In genomic region chr4:184536070-184536880, GRCh38 we compare ENCODE assay signal across 9 cellular contexts.
DNase-seq lines count a peak whose midpoint lies in the region; ATAC-seq and TF ChIP-seq lines count a peak whose summit lies in the region.
"Had no signal": no experiment of that assay in that cellular context is flagged by ENCODE, and none has a peak within 500 bp of the region (broad histone marks: within the 10 kb centered on the region; RNA-seq: fewer than 3 reads in every experiment).

No MANE protein-coding gene starts in this region.

- intact Hi-C loops in spleen (cut with DNase I; ENCODE audit: low total_unique reads), result loop anchor here (5.0 to 10.0 kb wide), 3 partner anchors 61 to 269 kb away; partner anchors contain the start of gene IRF2

- H3K36me3 Mint-ChIP-seq in WTC11, result no peaks in the 10 kb centered on the region

- H3K9me3 ChIP-seq in HAP-1 (no peaks in the 10 kb centered on the region), spleen (no peaks in the 10 kb centered on the region)

- H3K36me3 ChIP-seq in HAP-1 (replicated peaks) (no peaks in the 10 kb centered on the region), spleen (no peaks in the 10 kb centered on the region)

- peak overlapping the region; percentile 91; the same call in 1 of the 2 replicates for H3K27ac Mint-ChIP-seq in WTC11

- peak overlapping the region; percentile 95 to 99 (median 98) for H3K27ac ChIP-seq in spleen

- peaks cover 18% of the 10 kb centered on the region for H3K4me1 Mint-ChIP-seq in WTC11

- H3K4me1 ChIP-seq in HAP-1, result peaks cover 6% of the 10 kb centered on the region; the same call in 1 of the 2 replicates
- H3K4me1 ChIP-seq in spleen, result peaks cover 24 to 66% (median 49%) of the 10 kb centered on the region in 6 donors

- 0 out of 2 replicates have a peak, but pooled peaks cover 5% of the 10 kb centered on the region for H3K9me3 Mint-ChIP-seq in WTC11

- CTCF ChIA-PET in WTC11 (lab: Charles Lee), result interaction anchor here (0.9 kb wide), 1 partner anchor 272 kb away, joined by 4 read pairs; no protein-coding TSS in a partner anchor

- no peak for ATAC-seq in WTC11
- ATAC-seq in HG03159 (IDR thresholded peaks at IDR 0.05; ENCODE audit: unreplicated experiment), result no peak

- POLR2A ChIA-PET in WTC11 (lab: Charles Lee), result interaction anchor here (0.6 kb wide), 1 partner anchor 62 kb away, joined by 3 read pairs; the partner anchor contains the start of gene IRF2

- H3K4me3 ChIP-seq in HAP-1 (peak overlapping the region; percentile 49), spleen (peak overlapping the region; percentile 52 to 82 (median 55))

- no peaks in the 10 kb centered on the region for H3K27me3 ChIP-seq in HAP-1 (ENCODE audit: low read depth)
- H3K27me3 ChIP-seq in spleen (replicated peaks in 1 of 7), result no peaks in the 10 kb centered on the region

- peak overlapping the region; percentile 93 for H3K4me3 Mint-ChIP-seq in WTC11

- DNase-seq in HAP-1 (ENCODE audit: low spot score in 2 of 2), result no peak
- no peak for DNase-seq in WTC11 (ENCODE audit: low spot score)
- DNase-seq in globus pallidus (ENCODE audit: low spot score), result peak; percentile 49
- DNase-seq in spleen, result no peak
- no peak for DNase-seq in SKM-1 (lab: John Stamatoyannopoulos, UW; ENCODE audit: unreplicated experiment)
- DNase-seq in G401 (ENCODE audit: low spot score), result no peak
- DNase-seq in activated effector memory CD4-positive, alpha-beta T cell treated with Interleukin-2 at 50 U/mL for 16 hours, result no peak
- DNase-seq: NCI-H1092 had no signal

- in situ Hi-C loops in HAP-1 (cut with MboI; ENCODE audit: low sequenced_read_pairs), result loop anchor here (10.0 kb wide), 1 partner anchor 261 kb away; no protein-coding TSS in a partner anchor
- in situ Hi-C loops in G401 (cut with HindIII; ENCODE audit: low sequenced_read_pairs), result no loop called here

- no peaks in the 10 kb centered on the region for H3K27me3 Mint-ChIP-seq in WTC11 (ENCODE audit: low read depth)

- TF ChIP-seq CTCF in WTC11 (IDR thresholded peaks at IDR 0.05) (no peak), spleen (IDR thresholded peaks at IDR 0.05 in 8 of 11, conservative IDR thresholded peaks at IDR 0.05 in 3 of 11) (no peak)

- no peak for TF ChIP-seq POLR2A in spleen (IDR thresholded peaks at IDR 0.05)

- WGBS in spleen, 5 donors, result 45 to 74% (median 57%) methylated on average over 10 of the region's 10 CpGs

TF ChIP-seq in WTC11, 78 proteins besides CTCF, POLR2A, EP300 and RAD21:
- TF ChIP-seq EMX1 (CRISPR knock-in tag; IDR thresholded peaks at IDR 0.05), result no peak
- TF ChIP-seq, protein P1, sequence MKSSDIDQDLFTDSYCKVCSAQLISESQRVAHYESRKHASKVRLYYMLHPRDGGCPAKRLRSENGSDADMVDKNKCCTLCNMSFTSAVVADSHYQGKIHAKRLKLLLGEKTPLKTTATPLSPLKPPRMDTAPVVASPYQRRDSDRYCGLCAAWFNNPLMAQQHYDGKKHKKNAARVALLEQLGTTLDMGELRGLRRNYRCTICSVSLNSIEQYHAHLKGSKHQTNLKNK (CRISPR knock-in tag; IDR thresholded peaks at IDR 0.05), result no peak
